7 cellular contexts compared by ENCODE assay signal in the genomic region with DNA sequence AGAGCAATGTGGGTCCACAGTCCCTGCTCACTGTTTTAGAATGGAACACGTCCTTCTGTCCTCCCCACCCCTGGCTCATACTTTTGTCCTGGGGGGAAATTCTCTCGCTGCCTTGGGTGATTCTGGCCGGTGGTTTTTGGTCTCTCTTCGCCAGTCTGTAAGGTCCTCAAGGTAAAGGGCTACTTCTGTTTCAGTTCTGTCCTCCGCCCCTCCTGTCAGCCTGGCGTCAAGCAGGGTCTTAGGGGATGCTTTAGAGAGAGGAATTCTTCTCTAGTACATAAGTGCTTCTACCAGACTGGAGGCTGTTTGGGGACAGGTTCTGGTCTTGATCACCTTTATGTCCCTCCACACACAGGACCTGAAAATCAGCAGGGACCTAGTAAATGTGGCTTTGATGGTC. TPM values are rescaled to one million over a fixed set of nuclear protein-coding genes. Genes with fewer than 3 reads are reported as not detected.
A peak's percentile ranks its signal among the peaks of the same experiment; 100 is the strongest.
DNase-seq lines count a peak whose midpoint lies in the region; ATAC-seq, FAIRE-seq and TF ChIP-seq lines count a peak whose summit lies in the region.

No MANE protein-coding gene starts in this region.

- no peak for TF ChIP-seq CTCF in gastroesophageal sphincter (IDR thresholded peaks at IDR 0.05)

- no peaks in the 10 kb centered on the region; the same call in 1 of the 2 replicates for H3K9me2 ChIP-seq in GM23248 (ENCODE audit: insufficient read depth)

- DNase-seq in GM23248 (no peak), frontal cortex (ENCODE audit: low spot score in 2 of 2) (no peak)

- peak overlapping the region; percentile 81 for H3K4me3 ChIP-seq in GM23248
- H3K4me3 ChIP-seq in gastroesophageal sphincter = peak overlapping the region; percentile 66 to 70
- peak overlapping the region; percentile 57 to 85 (median 68) for H3K4me3 ChIP-seq in skin epidermis

- TF ChIP-seq EP300 in gastroesophageal sphincter (IDR thresholded peaks at IDR 0.05) = no peak

- peak overlapping the region; percentile 81 for H3K9ac ChIP-seq in GM23248

- no peaks in the 10 kb centered on the region for H3K9me3 ChIP-seq in GM23248 (ENCODE audit: low read depth)
- H3K9me3 ChIP-seq in gastroesophageal sphincter = no peaks in the 10 kb centered on the region

- peaks cover 43% of the 10 kb centered on the region for H3K79me2 ChIP-seq in GM23248 (ENCODE audit: insufficient read depth)

- H2AFZ ChIP-seq in GM23248 = peak overlapping the region; percentile 89

- H3K36me3 ChIP-seq in GM23248 (ENCODE audit: low read depth) (peaks cover 13% of the 10 kb centered on the region), gastroesophageal sphincter (peaks cover 0 to 10% of the 10 kb centered on the region in 2 donors)

- H3K27ac ChIP-seq in GM23248 (no peak overlapping the region), gastroesophageal sphincter (peak overlapping the region; percentile 25 to 86 (median 84)), skin epidermis (peak overlapping the region in 18 of 21 experiments; percentile 34 to 92 (median 79))

- peak; percentile 25 for ATAC-seq in SK-N-SH treated with all-trans-retinoic acid at 6 μM for 48 hours
- peak; percentile 3 for ATAC-seq in gastroesophageal sphincter
- ATAC-seq in GM21825 (IDR thresholded peaks at IDR 0.05; ENCODE audit: unreplicated experiment) = no peak
- no peak for ATAC-seq in GM19467 (IDR thresholded peaks at IDR 0.05; ENCODE audit: unreplicated experiment)

- H3K4me1 ChIP-seq in GM23248 (ENCODE audit: insufficient read depth) (peaks cover 13% of the 10 kb centered on the region), gastroesophageal sphincter (peaks cover 0 to 45% (median 16%) of the 10 kb centered on the region in 3 donors)

- no peaks in the 10 kb centered on the region for H4K20me1 ChIP-seq in GM23248 (ENCODE audit: insufficient read depth)

- no peak for FAIRE-seq in frontal cortex (lab: Jason Lieb, UNC)

- in situ Hi-C loops in GM23248 (cut with MboI) = loop anchor here (10.0 kb wide), 1 partner anchor 365 kb away; no protein-coding TSS in a partner anchor

- peak overlapping the region; percentile 97 for H3K4me2 ChIP-seq in GM23248 (ENCODE audit: unreplicated experiment)

- H3K27me3 ChIP-seq in GM23248 (replicated peaks; ENCODE audit: insufficient read depth) = no peaks in the 10 kb centered on the region
- no peaks in the 10 kb centered on the region for H3K27me3 ChIP-seq in gastroesophageal sphincter

- no peak for TF ChIP-seq POLR2A in gastroesophageal sphincter (IDR thresholded peaks at IDR 0.05)

- H3F3A ChIP-seq in GM23248 (ENCODE audit: insufficient read depth) = no peaks in the 10 kb centered on the region

- WGBS in GM23248 (ENCODE audit: low coverage in 1 of 2, low lambda C conversion rate in 2 of 2, missing lambda C conversion rate in 2 of 2), 2 experiments = 10 to 18% methylated on average over 6 of the region's 6 CpGs
- 0 to 23% methylated on average over 1 to 3 of the region's 6 CpGs for WGBS in gastroesophageal sphincter (ENCODE audit: low coverage in 1 of 2), 2 donors

TF ChIP-seq in SK-N-SH treated with all-trans-retinoic acid at 6 μM for 48 hours, 23 proteins besides CTCF, POLR2A, EP300 and RAD21:
- TF ChIP-seq ZFP3 (CRISPR knock-in tag; IDR thresholded peaks at IDR 0.05) (no peak), CSDC2 (CRISPR knock-in tag; IDR thresholded peaks at IDR 0.05) (no peak), ISL1 (CRISPR knock-in tag; IDR thresholded peaks at IDR 0.05) (no peak), ZNF8 (CRISPR knock-in tag; IDR thresholded peaks at IDR 0.05) (no peak), ARNTL (CRISPR knock-in tag; IDR thresholded peaks at IDR 0.05; ENCODE audit: borderline replicate concordance, low read depth) (no peak), ZC3H10 (CRISPR knock-in tag; IDR thresholded peaks at IDR 0.05) (no peak)
- TF ChIP-seq, protein P1, sequence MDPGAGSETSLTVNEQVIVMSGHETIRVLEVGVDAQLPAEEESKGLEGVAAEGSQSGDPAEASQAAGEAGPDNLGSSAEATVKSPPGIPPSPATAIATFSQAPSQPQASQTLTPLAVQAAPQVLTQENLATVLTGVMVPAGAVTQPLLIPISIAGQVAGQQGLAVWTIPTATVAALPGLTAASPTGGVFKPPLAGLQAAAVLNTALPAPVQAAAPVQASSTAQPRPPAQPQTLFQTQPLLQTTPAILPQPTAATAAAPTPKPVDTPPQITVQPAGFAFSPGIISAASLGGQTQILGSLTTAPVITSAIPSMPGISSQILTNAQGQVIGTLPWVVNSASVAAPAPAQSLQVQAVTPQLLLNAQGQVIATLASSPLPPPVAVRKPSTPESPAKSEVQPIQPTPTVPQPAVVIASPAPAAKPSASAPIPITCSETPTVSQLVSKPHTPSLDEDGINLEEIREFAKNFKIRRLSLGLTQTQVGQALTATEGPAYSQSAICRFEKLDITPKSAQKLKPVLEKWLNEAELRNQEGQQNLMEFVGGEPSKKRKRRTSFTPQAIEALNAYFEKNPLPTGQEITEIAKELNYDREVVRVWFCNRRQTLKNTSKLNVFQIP (CRISPR knock-in tag; IDR thresholded peaks at IDR 0.05; ENCODE audit: borderline replicate concordance, low read depth) = no peak
- TF ChIP-seq, protein P2, sequence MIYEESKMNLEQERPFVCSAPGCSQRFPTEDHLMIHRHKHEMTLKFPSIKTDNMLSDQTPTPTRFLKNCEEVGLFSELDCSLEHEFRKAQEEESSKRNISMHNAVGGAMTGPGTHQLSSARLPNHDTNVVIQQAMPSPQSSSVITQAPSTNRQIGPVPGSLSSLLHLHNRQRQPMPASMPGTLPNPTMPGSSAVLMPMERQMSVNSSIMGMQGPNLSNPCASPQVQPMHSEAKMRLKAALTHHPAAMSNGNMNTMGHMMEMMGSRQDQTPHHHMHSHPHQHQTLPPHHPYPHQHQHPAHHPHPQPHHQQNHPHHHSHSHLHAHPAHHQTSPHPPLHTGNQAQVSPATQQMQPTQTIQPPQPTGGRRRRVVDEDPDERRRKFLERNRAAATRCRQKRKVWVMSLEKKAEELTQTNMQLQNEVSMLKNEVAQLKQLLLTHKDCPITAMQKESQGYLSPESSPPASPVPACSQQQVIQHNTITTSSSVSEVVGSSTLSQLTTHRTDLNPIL (CRISPR knock-in tag; IDR thresholded peaks at IDR 0.05; ENCODE audit: low read depth) = no peak

RNA-seq across cellular contexts. Expression of a gene that starts 0.6 kb away (rescaled TPM):
- 44.1 and 62.6 TPM in 2 replicates for total RNA-seq in GM23248 (2014; rRNA removed; shearing (Covaris generic))
- 43.9 and 46.1 TPM in 2 replicates for polyA plus RNA-seq in GM23248 (2016; fragmentation: Nextera tagmentation; extraction: Ambion mirVana)
- total RNA-seq in gastroesophageal sphincter (10 to 100 TPM; 59.2 to 74.1 (median 66.8) TPM), frontal cortex (100 TPM)

RNA-seq across cellular contexts. Expression of a gene that starts 5.7 kb away (rescaled TPM):
- total RNA-seq in GM23248 (2014; rRNA removed; shearing (Covaris generic)) = 22.9 and 27.3 TPM in 2 replicates
- polyA plus RNA-seq in GM23248 (2016; fragmentation: Nextera tagmentation; extraction: Ambion mirVana) = 22.7 and 23.3 TPM in 2 replicates
- total RNA-seq in gastroesophageal sphincter = 10 to 100 TPM; 10.1 to 20.7 (median 18.7) TPM
- total RNA-seq in frontal cortex = 10.2 TPM

RNA-seq across cellular contexts. Expression of a gene that starts 16.6 kb away (rescaled TPM):
- total RNA-seq in GM23248 (2014; rRNA removed; shearing (Covaris generic)) = 0.38 TPM in 1 of 2 replicates, not detected in the other
- polyA plus RNA-seq in GM23248 (2016; fragmentation: Nextera tagmentation; extraction: Ambion mirVana) = 0.80 TPM in 1 of 2 replicates, not detected in the other
- total RNA-seq in gastroesophageal sphincter (1 to 10 TPM in 1 of 4 donors, under 1 TPM in 1, not detected in 2; 0.94 to 9.7 TPM), frontal cortex (0.41 TPM)

Comparison
In these comparisons a context has a peak if more than half of its experiments do, and no peak if none do; other contexts are left out.
1. ATAC-seq: peak in SK-N-SH treated with all-trans-retinoic acid at 6 μM for 48 hours (single experiment) and gastroesophageal sphincter (single experiment); none in GM21825 (single experiment) and GM19467 (single experiment).
2. Peak in every context shown above with its lines, with median percentiles within 50 percentile points of each other: H3K4me3 ChIP-seq.